In the genomic region with DNA sequence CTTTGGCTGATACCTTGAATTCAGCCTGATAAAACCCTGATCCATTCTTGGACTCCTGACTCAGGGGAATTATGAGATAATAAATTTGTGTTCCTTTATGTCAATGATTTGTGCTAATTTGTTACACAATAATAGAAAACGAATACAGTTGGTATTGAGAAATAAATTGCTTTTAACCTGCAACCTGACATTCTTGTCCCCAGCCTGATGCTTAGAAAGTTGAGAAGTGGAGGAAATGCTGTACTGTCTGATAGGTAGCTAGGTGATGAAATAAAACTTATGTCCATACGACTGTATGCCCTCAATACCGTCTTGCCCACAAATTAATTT, we compare ENCODE assay signal across 30 cellular contexts.
"Had no signal": no experiment of that assay in that cellular context is flagged by ENCODE, and none has a peak within 500 bp of the region (broad histone marks: within the 10 kb centered on the region; RNA-seq: fewer than 3 reads in every experiment).

No MANE protein-coding gene starts in this region.

- H3K4me3 ChIP-seq: coronary artery, dorsolateral prefrontal cortex, esophagus muscularis mucosa, gastrocnemius medialis, heart left ventricle had no signal

- FAIRE-seq: astrocyte, bronchial epithelial cell had no signal

- DNase-seq: activated B cell treated with CpG ODN at 0.5 μM for 24 hours; activated CD4-positive, alpha-beta T cell treated with anti-CD3 and anti-CD28 coated beads for 48 hours; activated CD4-positive, alpha-beta T cell treated with anti-CD3 and anti-CD28 coated beads, Interleukin-2, amount 50 U/mL, for 1 hour; activated CD4-positive, alpha-beta T cell treated with anti-CD3 and anti-CD28 coated beads, Interleukin-2, amount 50 U/mL, for 48 hours; activated CD8-positive, alpha-beta memory T cell treated with anti-CD3 and anti-CD28 coated beads for 24 hours; activated CD8-positive, alpha-beta T cell treated with anti-CD3 and anti-CD28 coated beads for 36 hours; activated effector memory CD4-positive, alpha-beta T cell treated with Interleukin-2 at 50 U/mL for 16 hours; activated gamma-delta T cell treated with Interleukin-2 at 50 U/mL for 16 hours; activated naive CD4-positive, alpha-beta T cell treated with anti-CD3 and anti-CD28 coated beads, Interleukin-2, amount 50 U/mL, for 16 hours; activated naive CD4-positive, alpha-beta T cell treated with Interleukin-2 at 50 U/mL for 16 hours; activated T-cell treated with anti-CD3 and anti-CD28 coated beads, Interleukin-2, amount 50 U/mL, for 4 hours; amniotic stem cell; anterior cingulate cortex; brain microvascular endothelial cell; dorsolateral prefrontal cortex; effector memory CD4-positive, alpha-beta T cell; endodermal cell; erythroblast; foreskin keratinocyte; gastrocnemius medialis; glutamatergic neuron; heart left ventricle; T1000; WERI-Rb-1 had no signal

- ATAC-seq: activated CD4-positive, CD25-positive, alpha-beta regulatory T cell treated with anti-CD3 and anti-CD28 coated beads, Interleukin-2, amount 50 U/mL, for 24 hours; activated CD8-positive, alpha-beta T cell treated with anti-CD3 and anti-CD28 coated beads for 36 hours; activated T-cell treated with anti-CD3 and anti-CD28 coated beads, Interleukin-2, amount 50 U/mL, for 4 hours; activated T-helper 17 cell treated with anti-CD3 and anti-CD28 coated beads, Interleukin-2, amount 50 U/mL, for 72 hours; foreskin keratinocyte; gastrocnemius medialis; heart left ventricle had no signal

- H3K27ac ChIP-seq: brain microvascular endothelial cell, coronary artery, esophagus muscularis mucosa, foreskin keratinocyte, gastrocnemius medialis, heart left ventricle, WERI-Rb-1 had no signal

- H3K4me1 ChIP-seq: esophagus muscularis mucosa, foreskin keratinocyte, gastrocnemius medialis had no signal

- H3K9me3 ChIP-seq: esophagus muscularis mucosa, gastrocnemius medialis, heart left ventricle had no signal

- H3K36me3 ChIP-seq: brain microvascular endothelial cell, gastrocnemius medialis, WERI-Rb-1 had no signal

- H3K27me3 ChIP-seq: brain microvascular endothelial cell, dorsolateral prefrontal cortex, esophagus muscularis mucosa, foreskin keratinocyte, gastrocnemius medialis, heart left ventricle had no signal
